26 cellular contexts compared by ENCODE assay signal in genomic region chr3:55369491-55369890, GRCh38.
A peak's percentile ranks its signal among the peaks of the same experiment; 100 is the strongest.
DNase-seq lines count a peak whose midpoint lies in the region; ATAC-seq, FAIRE-seq and TF ChIP-seq lines count a peak whose summit lies in the region.
"Had no signal": no experiment of that assay in that cellular context is flagged by ENCODE, and none has a peak within 500 bp of the region (broad histone marks: within the 10 kb centered on the region; RNA-seq: fewer than 3 reads in every experiment).

No MANE protein-coding gene starts in this region.

- H3K4me1 ChIP-seq in osteoblast (ENCODE audit: insufficient read depth, low read length) (peaks cover 2% of the 10 kb centered on the region), HAP-1 (no peaks in the 10 kb centered on the region)
- H3K4me1 ChIP-seq: SJSA1 had no signal

- H3K9me3 ChIP-seq in osteoblast (ENCODE audit: low read depth, low read length) = no peaks in the 10 kb centered on the region
- no peaks in the 10 kb centered on the region for H3K9me3 ChIP-seq in HAP-1
- H3K9me3 ChIP-seq: SJSA1 had no signal

- DNase-seq in HTR-8/SVneo (ENCODE audit: insufficient read length, low spot score) (peak; percentile 55), NCI-H69 (lab: John Stamatoyannopoulos, UW) (peak; percentile 8), left kidney (ENCODE audit: low read depth, low spot score) (peak; percentile 81), osteoblast (ENCODE audit: insufficient read length, low spot score, missing footprints) (peak; percentile 29), HAP-1 (ENCODE audit: low spot score in 2 of 2) (no peak), NCI-H524 (lab: John Stamatoyannopoulos, UW) (no peak), C1 segment of cervical spinal cord (lab: John Stamatoyannopoulos, UW) (no peak)
- no peak for DNase-seq in activated CD4-positive, alpha-beta T cell treated with anti-CD3 and anti-CD28 coated beads for 36 hours
- DNase-seq: CD8-positive, alpha-beta memory T cell; DMS153; DND-41; NCI-H1092; NCI-H1436; NCI-H187; NCI-H2171 treated with DMSO at 0.1 percent for 48 hours; NCI-H446 treated with DMSO at 0.1 percent for 48 hours; NCI-H526 treated with DMSO at 0.1 percent for 48 hours; NK-92 treated with Interleukin-12 subunit alpha and Interleukin-12 subunit beta, amount 100 ng/mL, for 24 hours; Right ventricle myocardium superior; RPMI8226 had no signal

- no peak overlapping the region for H3K27ac ChIP-seq in osteoblast (ENCODE audit: low read depth, low read length)
- H3K27ac ChIP-seq: C4-2B, SJSA1 had no signal

- in situ Hi-C loops in HAP-1 (cut with MboI; ENCODE audit: low sequenced_read_pairs) = no loop called here

- ATAC-seq in activated CD4-positive, alpha-beta T cell treated with anti-CD3 and anti-CD28 coated beads for 36 hours = no peak
- ATAC-seq: HCT116 had no signal

- H3K36me3 ChIP-seq in osteoblast (ENCODE audit: insufficient read depth, low read length) (no peaks in the 10 kb centered on the region), HAP-1 (replicated peaks) (no peaks in the 10 kb centered on the region)
- H3K36me3 ChIP-seq: SJSA1 had no signal

- CTCF ChIA-PET in activated CD4-positive, alpha-beta T cell treated with anti-CD3 and anti-CD28 coated beads for 36 hours (lab: Charles Lee) = no interaction called here

- no peak for FAIRE-seq in HTR-8/SVneo (lab: Jason Lieb, UNC)
- FAIRE-seq: GM12892, GM19239, H1 had no signal

- H3K4me3 Mint-ChIP-seq in activated CD4-positive, alpha-beta T cell treated with anti-CD3 and anti-CD28 coated beads for 36 hours = no peak overlapping the region

- POLR2A ChIA-PET in activated CD4-positive, alpha-beta T cell treated with anti-CD3 and anti-CD28 coated beads for 36 hours (lab: Charles Lee) = no interaction called here

- no peaks in the 10 kb centered on the region for H3K27me3 Mint-ChIP-seq in activated CD4-positive, alpha-beta T cell treated with anti-CD3 and anti-CD28 coated beads for 36 hours

- intact Hi-C loops in activated CD4-positive, alpha-beta T cell treated with anti-CD3 and anti-CD28 coated beads for 36 hours (cut with DNase I, micrococcal nuclease) = no loop called here

- H3K4me3 ChIP-seq in osteoblast (ENCODE audit: insufficient read depth, low read length) (no peak overlapping the region), HAP-1 (no peak overlapping the region)
- H3K4me3 ChIP-seq: SJSA1 had no signal

- H3K27ac Mint-ChIP-seq in activated CD4-positive, alpha-beta T cell treated with anti-CD3 and anti-CD28 coated beads for 36 hours = no peak overlapping the region
- H3K27ac Mint-ChIP-seq: CD8-positive, alpha-beta memory T cell had no signal

- no peak for TF ChIP-seq CTCF in osteoblast (IDR thresholded peaks at IDR 0.05; ENCODE audit: extremely low read depth, low read depth, low read length)

- no peaks in the 10 kb centered on the region for H3K9me3 Mint-ChIP-seq in activated CD4-positive, alpha-beta T cell treated with anti-CD3 and anti-CD28 coated beads for 36 hours (ENCODE audit: low read depth)

- H3K36me3 Mint-ChIP-seq in activated CD4-positive, alpha-beta T cell treated with anti-CD3 and anti-CD28 coated beads for 36 hours (ENCODE audit: low read depth) = no peaks in the 10 kb centered on the region
- H3K36me3 Mint-ChIP-seq: CD8-positive, alpha-beta memory T cell had no signal

- no peak overlapping the region for H3K4me2 ChIP-seq in osteoblast (ENCODE audit: insufficient read depth, low read length)

- H2AFZ ChIP-seq in osteoblast (ENCODE audit: low read length) = no peak overlapping the region

- no peaks in the 10 kb centered on the region for H4K20me1 ChIP-seq in osteoblast (ENCODE audit: insufficient read depth, low read length)

- H3K4me1 Mint-ChIP-seq in activated CD4-positive, alpha-beta T cell treated with anti-CD3 and anti-CD28 coated beads for 36 hours = no peaks in the 10 kb centered on the region
- H3K4me1 Mint-ChIP-seq: CD8-positive, alpha-beta memory T cell had no signal

- H3K27me3 ChIP-seq in osteoblast (ENCODE audit: insufficient read depth, low read length) (no peaks in the 10 kb centered on the region), HAP-1 (ENCODE audit: low read depth) (no peaks in the 10 kb centered on the region)
- H3K27me3 ChIP-seq: SJSA1 had no signal

- H3K79me2 ChIP-seq in osteoblast (ENCODE audit: insufficient read depth, low read length) = no peaks in the 10 kb centered on the region

Comparison
In these comparisons a context has a peak if more than half of its experiments do, and no peak if none do; other contexts are left out.
1. DNase-seq: peak in HTR-8/SVneo (single experiment), NCI-H69 (single experiment), left kidney (single experiment) and osteoblast (single experiment); none in activated CD4-positive, alpha-beta T cell treated with anti-CD3 and anti-CD28 coated beads for 36 hours (single experiment), HAP-1 (0 of 2), NCI-H524 (0 of 2) and C1 segment of cervical spinal cord (0 of 14).